Comparison of ENCODE assay signal across 24 cellular contexts in genomic region chr6:130425532-130425931, GRCh38. TPM values are rescaled to one million over a fixed set of nuclear protein-coding genes. Genes with fewer than 3 reads are reported as not detected.
"Had no signal": no experiment of that assay in that cellular context is flagged by ENCODE, and none has a peak within 500 bp of the region (broad histone marks: within the 10 kb centered on the region; RNA-seq: fewer than 3 reads in every experiment).

No MANE protein-coding gene starts in this region.

- H3K27me3 Mint-ChIP-seq: activated CD4-positive, alpha-beta memory T cell treated with anti-CD3 and anti-CD28 coated beads for 36 hours; activated CD8-positive, alpha-beta memory T cell treated with anti-CD3 and anti-CD28 coated beads, Interleukin-2, amount 10 ng/mL, durations not matched to agents 7 days and 5 days; activated T-cell treated with anti-CD3 and anti-CD28 coated beads, Interleukin-2, amount 50 U/mL, for 24 hours; memory B cell; naive thymus-derived CD8-positive, alpha-beta T cell; T-cell had no signal

- H3K4me1 Mint-ChIP-seq: activated CD8-positive, alpha-beta memory T cell treated with anti-CD3 and anti-CD28 coated beads, Interleukin-2, amount 10 ng/mL, durations not matched to agents 7 days and 5 days; memory B cell; naive thymus-derived CD8-positive, alpha-beta T cell; T-cell had no signal

- H3K27me3 ChIP-seq: adrenal gland, body of pancreas, gastroesophageal sphincter, neutrophil, tibial artery, uterus had no signal

- ATAC-seq: activated CD8-positive, alpha-beta memory T cell treated with anti-CD3 and anti-CD28 coated beads, Interleukin-2, amount 10 ng/mL, durations not matched to agents 7 days and 5 days; body of pancreas; gastroesophageal sphincter; left ventricle myocardium superior; naive thymus-derived CD8-positive, alpha-beta T cell; T-cell had no signal

- H3K4me1 ChIP-seq: adrenal gland, body of pancreas, gastroesophageal sphincter, tibial artery, uterus had no signal

- H3K27ac Mint-ChIP-seq: activated CD4-positive, alpha-beta memory T cell treated with anti-CD3 and anti-CD28 coated beads for 36 hours; activated T-cell treated with anti-CD3 and anti-CD28 coated beads, Interleukin-2, amount 50 U/mL, for 24 hours; memory B cell; T-cell had no signal

- H3K36me3 Mint-ChIP-seq: activated CD4-positive, alpha-beta memory T cell treated with anti-CD3 and anti-CD28 coated beads for 36 hours; activated CD8-positive, alpha-beta memory T cell treated with anti-CD3 and anti-CD28 coated beads, Interleukin-2, amount 10 ng/mL, durations not matched to agents 7 days and 5 days; memory B cell; naive thymus-derived CD8-positive, alpha-beta T cell had no signal

- H3K9me3 Mint-ChIP-seq: activated CD4-positive, alpha-beta memory T cell treated with anti-CD3 and anti-CD28 coated beads for 36 hours; activated T-cell treated with anti-CD3 and anti-CD28 coated beads, Interleukin-2, amount 50 U/mL, for 24 hours; memory B cell; naive thymus-derived CD8-positive, alpha-beta T cell; T-cell had no signal

- H3K36me3 ChIP-seq: adrenal gland, gastroesophageal sphincter, neutrophil, tibial artery, uterus had no signal

- H3K4me3 ChIP-seq: adrenal gland, body of pancreas, coronary artery, gastroesophageal sphincter, tibial artery, uterus had no signal

- H3K27ac ChIP-seq: adrenal gland, body of pancreas, coronary artery, gastroesophageal sphincter, neutrophil, tibial artery, uterus, VCaP had no signal

- H3K9me3 ChIP-seq: adrenal gland, body of pancreas, gastroesophageal sphincter, neutrophil, tibial artery, uterus had no signal

- DNase-seq: activated CD4-positive, alpha-beta memory T cell treated with anti-CD3 and anti-CD28 coated beads for 36 hours; activated CD4-positive, alpha-beta T cell treated with anti-CD3 and anti-CD28 coated beads for 1 hour; activated CD8-positive, alpha-beta memory T cell treated with anti-CD3 and anti-CD28 coated beads, Interleukin-2, amount 10 ng/mL, durations not matched to agents 7 days and 5 days; activated naive CD4-positive, alpha-beta T cell treated with anti-CD3 and anti-CD28 coated beads, Interleukin-2, amount 50 U/mL, for 16 hours; activated T-cell treated with anti-CD3 and anti-CD28 coated beads, Interleukin-2, amount 50 U/mL, for 24 hours; body of pancreas; central memory CD4-positive, alpha-beta T cell; effector CD8-positive, alpha-beta T cell; left ventricle myocardium superior; naive thymus-derived CD8-positive, alpha-beta T cell; stimulated activated CD4-positive, alpha-beta T cell treated with anti-CD3 and anti-CD28 coated beads, Interleukin-15, amount 100 ng/mL, for 24 hours; stimulated activated CD4-positive, alpha-beta T cell treated with anti-CD3 and anti-CD28 coated beads, Interleukin-4, amount 100 ng/mL, for 1 hour; stimulated activated naive CD4-positive, alpha-beta T cell; T-cell; T-helper 9 cell; tibial artery; uterus had no signal

- H3K4me3 Mint-ChIP-seq: activated CD4-positive, alpha-beta memory T cell treated with anti-CD3 and anti-CD28 coated beads for 36 hours; activated CD8-positive, alpha-beta memory T cell treated with anti-CD3 and anti-CD28 coated beads, Interleukin-2, amount 10 ng/mL, durations not matched to agents 7 days and 5 days; activated T-cell treated with anti-CD3 and anti-CD28 coated beads, Interleukin-2, amount 50 U/mL, for 24 hours; memory B cell; naive thymus-derived CD8-positive, alpha-beta T cell; T-cell had no signal

- FAIRE-seq: endothelial cell of umbilical vein had no signal

RNA-seq across cellular contexts. Expression of gene TMEM200A, which starts 59.7 kb away (rescaled TPM):
- polyA plus RNA-seq: naive thymus-derived CD8-positive, alpha-beta T cell had no signal
